8 cellular contexts compared by ENCODE assay signal in the genomic region with DNA sequence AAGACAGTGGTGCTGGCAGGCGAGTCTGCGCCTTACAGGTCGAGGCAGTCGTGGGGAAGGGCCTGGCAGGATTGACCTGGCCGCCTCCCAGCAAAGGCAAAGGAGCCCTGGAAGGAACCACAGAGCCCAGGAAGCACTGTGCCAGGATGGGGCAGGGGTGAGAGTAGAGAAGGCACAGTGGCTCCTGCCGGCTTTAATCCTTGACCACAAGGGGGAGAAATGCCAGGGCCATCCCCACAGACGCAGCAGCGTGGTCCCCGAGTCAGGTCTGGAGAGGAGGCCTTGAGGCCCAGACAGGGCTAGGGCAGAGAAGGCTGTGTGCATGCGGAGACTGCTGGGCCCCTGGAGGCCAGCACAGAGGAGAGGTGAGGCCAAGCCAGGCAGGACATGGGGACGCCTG. TPM values are rescaled to one million over a fixed set of nuclear protein-coding genes. Genes with fewer than 3 reads are reported as not detected.
DNase-seq lines count a peak whose midpoint lies in the region; ATAC-seq and TF ChIP-seq lines count a peak whose summit lies in the region.

No MANE protein-coding gene starts in this region.

- H3K27ac Mint-ChIP-seq in endodermal cell (no peak overlapping the region), nephron progenitor cell (no peak overlapping the region)
- no peak overlapping the region for H3K27ac Mint-ChIP-seq in activated CD4-positive, alpha-beta T cell treated with anti-CD3 and anti-CD28 coated beads for 36 hours

- H3K4me3 ChIP-seq in GM12865 (ENCODE audit: low read depth, low read length) (no peak overlapping the region), endodermal cell (ENCODE audit: low read length) (no peak overlapping the region), coronary artery (no peak overlapping the region)

- H3K4me3 Mint-ChIP-seq in endodermal cell (no peak overlapping the region), nephron progenitor cell (peak overlapping the region; percentile 21)
- H3K4me3 Mint-ChIP-seq in activated CD4-positive, alpha-beta T cell treated with anti-CD3 and anti-CD28 coated beads for 36 hours, result no peak overlapping the region

- no peak overlapping the region for H3K9ac ChIP-seq in endodermal cell (ENCODE audit: extremely low read depth, low read length, poor library complexity, severe bottlenecking)

- H3K36me3 ChIP-seq in endodermal cell (ENCODE audit: control insufficient read depth, insufficient read depth, low read length), result no peaks in the 10 kb centered on the region

- peaks cover 9% of the 10 kb centered on the region for H3K36me3 Mint-ChIP-seq in endodermal cell (ENCODE audit: low read depth)
- peaks cover 19% of the 10 kb centered on the region for H3K36me3 Mint-ChIP-seq in nephron progenitor cell (ENCODE audit: low read depth)
- peaks cover 6% of the 10 kb centered on the region for H3K36me3 Mint-ChIP-seq in activated CD4-positive, alpha-beta T cell treated with anti-CD3 and anti-CD28 coated beads for 36 hours (ENCODE audit: low read depth)

- DNase-seq in GM12865 (ENCODE audit: low read depth) (no peak), OCI-M1 (lab: John Stamatoyannopoulos, UW) (peak; percentile 71), endodermal cell (peak; percentile 86), nephron progenitor cell (no peak), coronary artery (ENCODE audit: low spot score) (no peak), GOT3 (lab: John Stamatoyannopoulos, UW) (no peak)
- DNase-seq in activated CD4-positive, alpha-beta T cell treated with anti-CD3 and anti-CD28 coated beads for 36 hours, result no peak

- H3K9me3 Mint-ChIP-seq in endodermal cell, result no peaks in the 10 kb centered on the region
- peaks cover 16% of the 10 kb centered on the region for H3K9me3 Mint-ChIP-seq in nephron progenitor cell
- no peaks in the 10 kb centered on the region for H3K9me3 Mint-ChIP-seq in activated CD4-positive, alpha-beta T cell treated with anti-CD3 and anti-CD28 coated beads for 36 hours (ENCODE audit: low read depth)

- POLR2A ChIA-PET in activated CD4-positive, alpha-beta T cell treated with anti-CD3 and anti-CD28 coated beads for 36 hours (lab: Charles Lee), result no interaction called here

- WGBS in endodermal cell (ENCODE audit: insufficient coverage in 1 of 2, insufficient read length in 1 of 2), 2 experiments, result 68 to 69% methylated on average over 11 of the region's 11 CpGs

- CTCF ChIA-PET in activated CD4-positive, alpha-beta T cell treated with anti-CD3 and anti-CD28 coated beads for 36 hours (lab: Charles Lee), result no interaction called here

- TF ChIP-seq CTCF in GM12865 (IDR thresholded peaks at IDR 0.05; ENCODE audit: insufficient read depth, low read depth, low read length, missing control alignments) (peak; percentile 13), endodermal cell (conservative IDR thresholded peaks at IDR 0.05) (peak; percentile 66), nephron progenitor cell (IDR thresholded peaks at IDR 0.05) (peak; percentile 29), coronary artery (IDR thresholded peaks at IDR 0.05) (no peak)

- no peak overlapping the region for H3K27ac ChIP-seq in endodermal cell (ENCODE audit: low read depth, low read length)
- no peak overlapping the region for H3K27ac ChIP-seq in coronary artery

- no peak for ATAC-seq in HG02870 (IDR thresholded peaks at IDR 0.05; ENCODE audit: unreplicated experiment)
- ATAC-seq in activated CD4-positive, alpha-beta T cell treated with anti-CD3 and anti-CD28 coated beads for 36 hours, result no peak

- no peaks in the 10 kb centered on the region for H3K27me3 Mint-ChIP-seq in endodermal cell (ENCODE audit: insufficient read depth)
- peaks cover 4% of the 10 kb centered on the region for H3K27me3 Mint-ChIP-seq in nephron progenitor cell (ENCODE audit: low read depth, poor library complexity)
- H3K27me3 Mint-ChIP-seq in activated CD4-positive, alpha-beta T cell treated with anti-CD3 and anti-CD28 coated beads for 36 hours, result no peaks in the 10 kb centered on the region

- H3K4me1 Mint-ChIP-seq in endodermal cell, result peaks cover 6% of the 10 kb centered on the region
- H3K4me1 Mint-ChIP-seq in nephron progenitor cell, result peaks cover 30% of the 10 kb centered on the region
- H3K4me1 Mint-ChIP-seq in activated CD4-positive, alpha-beta T cell treated with anti-CD3 and anti-CD28 coated beads for 36 hours, result no peaks in the 10 kb centered on the region

- no peaks in the 10 kb centered on the region for H3K27me3 ChIP-seq in endodermal cell (ENCODE audit: control insufficient read depth, insufficient read depth, low read length, poor library complexity, severe bottlenecking)

- intact Hi-C loops in activated CD4-positive, alpha-beta T cell treated with anti-CD3 and anti-CD28 coated beads for 36 hours (cut with DNase I, micrococcal nuclease), result no loop called here

- no peaks in the 10 kb centered on the region for H3K9me3 ChIP-seq in endodermal cell (ENCODE audit: control insufficient read depth, low read length)

- H3K4me1 ChIP-seq in endodermal cell (ENCODE audit: control insufficient read depth, insufficient read depth, low read length), result no peaks in the 10 kb centered on the region

RNA-seq across cellular contexts. Expression of a gene that starts 9.9 kb away (rescaled TPM):
- total RNA-seq in endodermal cell, result 100 to 1,000 TPM; 150 to 168 TPM
- 151 TPM for polyA plus RNA-seq in endodermal cell (2013, experiment 1 of 2)
- polyA plus RNA-seq in endodermal cell (2013, experiment 2 of 2), result 145 TPM
- 100 to 1,000 TPM; 108 to 113 TPM for total RNA-seq in activated CD4-positive, alpha-beta T cell treated with anti-CD3 and anti-CD28 coated beads for 36 hours

RNA-seq across cellular contexts. Expression of a gene that starts 10.4 kb away (rescaled TPM):
- under 1 TPM in 1 of 2 donors, not detected in 1; 0.11 TPM for total RNA-seq in endodermal cell
- 0.64 TPM for polyA plus RNA-seq in endodermal cell (2013, experiment 1 of 2)
- polyA plus RNA-seq in endodermal cell (2013, experiment 2 of 2), result 0.41 TPM
- not detected for total RNA-seq in activated CD4-positive, alpha-beta T cell treated with anti-CD3 and anti-CD28 coated beads for 36 hours

RNA-seq across cellular contexts. Expression of a gene that starts 16.7 kb away (rescaled TPM):
- 10 to 100 TPM; 27.1 to 32.0 TPM for total RNA-seq in endodermal cell
- polyA plus RNA-seq in endodermal cell (2013, experiment 1 of 2), result 13.6 TPM
- polyA plus RNA-seq in endodermal cell (2013, experiment 2 of 2), result 10.8 TPM
- total RNA-seq in activated CD4-positive, alpha-beta T cell treated with anti-CD3 and anti-CD28 coated beads for 36 hours, result 10 to 100 TPM; 16.3 to 16.7 TPM

RNA-seq across cellular contexts. Expression of a gene that starts 18.2 kb away (rescaled TPM):
- total RNA-seq in endodermal cell, result 10 to 100 TPM; 61.6 to 70.4 TPM
- polyA plus RNA-seq in endodermal cell (2013, experiment 1 of 2), result 19.0 TPM
- polyA plus RNA-seq in endodermal cell (2013, experiment 2 of 2), result 18.5 TPM
- 100 to 1,000 TPM; 117 to 151 TPM for total RNA-seq in activated CD4-positive, alpha-beta T cell treated with anti-CD3 and anti-CD28 coated beads for 36 hours

Comparison
In these comparisons a context has a peak if more than half of its experiments do, and no peak if none do; other contexts are left out.
1. DNase-seq: peak in OCI-M1 (single experiment) and endodermal cell (single experiment); none in GM12865 (single experiment), nephron progenitor cell (single experiment), activated CD4-positive, alpha-beta T cell treated with anti-CD3 and anti-CD28 coated beads for 36 hours (single experiment), coronary artery (single experiment) and GOT3 (single experiment).